8 cellular contexts compared by ENCODE assay signal in the genomic region with DNA sequence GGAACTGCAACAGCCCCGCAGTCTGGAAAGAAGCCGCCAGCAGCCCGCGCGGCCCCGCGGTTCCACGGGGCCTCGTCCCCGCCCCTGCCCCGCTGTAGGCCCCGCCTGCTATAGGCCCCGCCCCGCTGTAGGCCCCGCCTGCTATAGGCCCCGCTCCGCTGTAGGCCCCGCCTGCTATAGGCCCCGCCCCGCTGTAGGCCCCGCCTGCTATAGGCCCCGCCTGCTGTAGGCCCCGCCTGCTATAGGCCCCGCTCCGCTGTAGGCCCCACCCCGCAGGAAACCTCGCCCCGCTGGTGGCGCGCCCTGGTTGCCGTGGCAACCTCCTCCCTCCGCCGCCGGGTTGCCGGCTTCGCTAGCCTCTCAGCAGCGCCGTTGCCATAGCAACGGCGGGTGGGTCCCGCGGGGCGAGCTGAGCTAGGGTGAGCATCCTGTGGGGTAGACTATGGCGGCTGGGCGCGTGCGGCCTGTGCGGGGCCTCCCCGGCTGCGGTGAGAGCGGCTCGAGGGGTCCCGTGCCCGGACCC. TPM values are rescaled to one million over a fixed set of nuclear protein-coding genes. Genes with fewer than 3 reads are reported as not detected.
A peak's percentile ranks its signal among the peaks of the same experiment; 100 is the strongest.
DNase-seq lines count a peak whose midpoint lies in the region; ATAC-seq and TF ChIP-seq lines count a peak whose summit lies in the region.

No MANE protein-coding gene starts in this region.

- H3K36me3 Mint-ChIP-seq in stimulated activated naive CD8-positive, alpha-beta T cell treated with anti-CD3 and anti-CD28 coated beads, Interleukin-15, Interleukin-2, amounts not matched to agents 100 ng/mL and 50 ng/mL, for 24 hours (ENCODE audit: low read depth): no peaks in the 10 kb centered on the region

- no peaks in the 10 kb centered on the region for H4K20me1 ChIP-seq in Karpas-422 (ENCODE audit: insufficient read depth, low read depth, low read length)

- no peak overlapping the region for H3K4me2 ChIP-seq in Karpas-422 (ENCODE audit: low read depth, low read length, poor library complexity, severe bottlenecking)

- H3K79me2 ChIP-seq in Karpas-422 (ENCODE audit: low read length): no peaks in the 10 kb centered on the region

- peaks cover 27% of the 10 kb centered on the region for H3K27me3 Mint-ChIP-seq in stimulated activated naive CD8-positive, alpha-beta T cell treated with anti-CD3 and anti-CD28 coated beads, Interleukin-15, Interleukin-2, amounts not matched to agents 100 ng/mL and 50 ng/mL, for 24 hours

- H3K4me3 Mint-ChIP-seq in stimulated activated naive CD8-positive, alpha-beta T cell treated with anti-CD3 and anti-CD28 coated beads, Interleukin-15, Interleukin-2, amounts not matched to agents 100 ng/mL and 50 ng/mL, for 24 hours: peak overlapping the region; percentile 75

- H3K4me1 ChIP-seq in Karpas-422 (ENCODE audit: low read length): peaks cover 7% of the 10 kb centered on the region
- H3K4me1 ChIP-seq in neuron (ENCODE audit: insufficient read depth, low read length): peaks cover 18% of the 10 kb centered on the region

- no peaks in the 10 kb centered on the region for H3K9me3 Mint-ChIP-seq in stimulated activated naive CD8-positive, alpha-beta T cell treated with anti-CD3 and anti-CD28 coated beads, Interleukin-15, Interleukin-2, amounts not matched to agents 100 ng/mL and 50 ng/mL, for 24 hours

- H3K27ac ChIP-seq in Karpas-422 (ENCODE audit: low read length): no peak overlapping the region

- ATAC-seq in GM21619 (IDR thresholded peaks at IDR 0.05; ENCODE audit: unreplicated experiment): peak; percentile 85

- DNase-seq in D341Med (ENCODE audit: low spot score): peak; percentile 98
- DNase-seq in Karpas-422: peak; percentile 98
- peak; percentile 75 for DNase-seq in SIG-M5 treated with dmso at 0.1 percent for 504 hours (lab: John Stamatoyannopoulos, UW; ENCODE audit: unreplicated experiment)
- peak; percentile 99 for DNase-seq in activated effector memory CD4-positive, alpha-beta T cell treated with anti-CD3 and anti-CD28 coated beads, Interleukin-2, amount 50 U/mL, for 16 hours
- DNase-seq in foreskin fibroblast: peak; percentile 89 to 96

- no peak for TF ChIP-seq CTCF in foreskin fibroblast (IDR thresholded peaks at IDR 0.05; ENCODE audit: low read depth, low read length)

- H3K9ac ChIP-seq in Karpas-422 (ENCODE audit: low read length): no peak overlapping the region

- H3K36me3 ChIP-seq in Karpas-422 (ENCODE audit: insufficient read depth, low read length) (no peaks in the 10 kb centered on the region), neuron (ENCODE audit: insufficient read depth, low read length) (no peaks in the 10 kb centered on the region)

- no peaks in the 10 kb centered on the region for H3K27me3 ChIP-seq in Karpas-422 (ENCODE audit: low read length)
- peaks cover 3% of the 10 kb centered on the region for H3K27me3 ChIP-seq in neuron (ENCODE audit: insufficient read depth, low read length)

- H2AFZ ChIP-seq in Karpas-422 (ENCODE audit: low read length): no peak overlapping the region
- peak overlapping the region; percentile 92 for H2AFZ ChIP-seq in neuron (ENCODE audit: low read depth, low read length)

- H3K4me1 Mint-ChIP-seq in stimulated activated naive CD8-positive, alpha-beta T cell treated with anti-CD3 and anti-CD28 coated beads, Interleukin-15, Interleukin-2, amounts not matched to agents 100 ng/mL and 50 ng/mL, for 24 hours (ENCODE audit: low read depth): peaks cover 9% of the 10 kb centered on the region

- no peak overlapping the region for H3K27ac Mint-ChIP-seq in stimulated activated naive CD8-positive, alpha-beta T cell treated with anti-CD3 and anti-CD28 coated beads, Interleukin-15, Interleukin-2, amounts not matched to agents 100 ng/mL and 50 ng/mL, for 24 hours

- H3K4me3 ChIP-seq in Karpas-422 (ENCODE audit: low read length) (no peak overlapping the region), foreskin fibroblast (ENCODE audit: low read depth in 1 of 2, low read length in 2 of 2) (peak overlapping the region; percentile 9 to 45), neuron (ENCODE audit: low read length) (peak overlapping the region; percentile 49)

- H3K9me3 ChIP-seq in Karpas-422 (ENCODE audit: low read length): no peaks in the 10 kb centered on the region
- H3K9me3 ChIP-seq in neuron (ENCODE audit: low read length): no peaks in the 10 kb centered on the region

- H3K9me2 ChIP-seq in Karpas-422 (replicated peaks; ENCODE audit: insufficient read depth, low read length): no peaks in the 10 kb centered on the region

RNA-seq across cellular contexts. Expression of gene KIF1A, which starts 12.2 kb away (rescaled TPM):
- total RNA-seq in Karpas-422 (2014; rRNA removed; shearing (Covaris generic); ENCODE audit: low replicate concordance): not detected in 2 replicates

RNA-seq across cellular contexts. Expression of gene AGXT, which starts 36.4 kb away (rescaled TPM):
- total RNA-seq in Karpas-422 (2014; rRNA removed; shearing (Covaris generic); ENCODE audit: low replicate concordance): not detected in 2 replicates
